7 cellular contexts compared by ENCODE assay signal in genomic region chr10:86569335-86569734, GRCh38.
"Had no signal": no experiment of that assay in that cellular context is flagged by ENCODE, and none has a peak within 500 bp of the region (broad histone marks: within the 10 kb centered on the region; RNA-seq: fewer than 3 reads in every experiment).

No MANE protein-coding gene starts in this region.

- H3K4me3 Mint-ChIP-seq: IgD-negative memory B cell had no signal

- H3K27ac ChIP-seq: GM23248, HL-60 had no signal

- H3K9ac ChIP-seq: GM23248 had no signal

- FAIRE-seq: HepG2 had no signal

- H3K27me3 Mint-ChIP-seq: IgD-negative memory B cell had no signal

- DNase-seq: GM23248, H7, HCEC 1CT, KBM-7 had no signal

- ATAC-seq: HepG2 had no signal

- H2AFZ ChIP-seq: GM23248 had no signal

- H3K27ac Mint-ChIP-seq: IgD-negative memory B cell had no signal

- H3K4me3 ChIP-seq: GM23248 had no signal
